In genomic region chr22:20413217-20414058, GRCh38 we compare ENCODE assay signal across 1 cellular context.
TF ChIP-seq lines count a peak whose summit lies in the region.

No MANE protein-coding gene starts in this region.

TF ChIP-seq in K562, 482 proteins besides CTCF, POLR2A, EP300 and RAD21 (continued from another document):
- TF ChIP-seq MLLT1 (IDR thresholded peaks at IDR 0.05) (peak; percentile 15 to 37; a peak in 1 of 4 replicates), HMGXB4 (CRISPR knock-in tag; IDR thresholded peaks at IDR 0.05) (0 out of 2 replicates have a peak, but pooled peaks have one; percentile 50), EZH2 (IDR thresholded peaks at IDR 0.05; ENCODE audit: borderline replicate concordance, low read depth, low read length) (no peak), PCBP2 (IDR thresholded peaks at IDR 0.05; ENCODE audit: low read depth, low read length, poor library complexity, severe bottlenecking) (peak; percentile 100), KLF10 (CRISPR knock-in tag; IDR thresholded peaks at IDR 0.05) (0 out of 2 replicates have a peak, but pooled peaks have one; percentile 21), PHB (CRISPR knock-in tag; IDR thresholded peaks at IDR 0.05) (peak; percentile 62; the same call in 1 of the 2 replicates), CGGBP1 (CRISPR knock-in tag; IDR thresholded peaks at IDR 0.05) (0 out of 2 replicates have a peak, but pooled peaks have one; percentile 27), MLX (CRISPR knock-in tag; conservative IDR thresholded peaks at IDR 0.05) (0 out of 4 replicates have a peak, but pooled peaks of 1 of the 2 experiments have one; percentile 22), LARP7 (IDR thresholded peaks at IDR 0.05) (0 out of 2 replicates have a peak, but pooled peaks have one; percentile 65), TCF7 (IDR thresholded peaks at IDR 0.05; ENCODE audit: borderline replicate concordance) (0 out of 2 replicates have a peak, but pooled peaks have one; percentile 50), E2F4 (CRISPR knock-in tag; IDR thresholded peaks at IDR 0.05; ENCODE audit: low read depth) (no peak), TRIM24 (IDR thresholded peaks at IDR 0.05) (no peak), CCAR2 (IDR thresholded peaks at IDR 0.05; ENCODE audit: low read depth, low read length) (0 out of 2 replicates have a peak, but pooled peaks have one; percentile 9), BCOR (IDR thresholded peaks at IDR 0.05) (0 out of 2 replicates have a peak, but pooled peaks have one; percentile 4), ARID2 (IDR thresholded peaks at IDR 0.05) (peak; percentile 52; the same call in 1 of the 2 replicates), PCBP1 (IDR thresholded peaks at IDR 0.05; ENCODE audit: low read depth, low read length, poor library complexity, severe bottlenecking) (peak; percentile 97), PRMT5 (CRISPR knock-in tag; IDR thresholded peaks at IDR 0.05) (peak; percentile 51; the same call in 1 of the 2 replicates), HDAC6 (IDR thresholded peaks at IDR 0.05; ENCODE audit: low read depth, low read length) (no peak), BRD4 (IDR thresholded peaks at IDR 0.05) (0 out of 2 replicates have a peak, but pooled peaks have one; percentile 12), U2AF1 (optimal IDR thresholded peaks at IDR 0.05; ENCODE audit: low read depth, low read length) (peak; percentile 64), ZNF512 (tag; IDR thresholded peaks at IDR 0.05) (peak; percentile 99), ZBTB17 (CRISPR knock-in tag; IDR thresholded peaks at IDR 0.05) (no peak), ZNF717 (CRISPR knock-in tag; IDR thresholded peaks at IDR 0.05) (no peak), HNRNPK (IDR thresholded peaks at IDR 0.05; ENCODE audit: low read depth, low read length, poor library complexity, severe bottlenecking) (peak; percentile 99), RHOXF2B (CRISPR knock-in tag; conservative IDR thresholded peaks at IDR 0.05) (0 out of 2 replicates have a peak, but pooled peaks have one; percentile 68), TAF9B (IDR thresholded peaks at IDR 0.05; ENCODE audit: partially characterized antibody) (no peak), RERE (CRISPR knock-in tag; IDR thresholded peaks at IDR 0.05; ENCODE audit: borderline replicate concordance) (0 out of 2 replicates have a peak, but pooled peaks have one; percentile 72)
